ENCODE assay signal across 17 cellular contexts in the genomic region with DNA sequence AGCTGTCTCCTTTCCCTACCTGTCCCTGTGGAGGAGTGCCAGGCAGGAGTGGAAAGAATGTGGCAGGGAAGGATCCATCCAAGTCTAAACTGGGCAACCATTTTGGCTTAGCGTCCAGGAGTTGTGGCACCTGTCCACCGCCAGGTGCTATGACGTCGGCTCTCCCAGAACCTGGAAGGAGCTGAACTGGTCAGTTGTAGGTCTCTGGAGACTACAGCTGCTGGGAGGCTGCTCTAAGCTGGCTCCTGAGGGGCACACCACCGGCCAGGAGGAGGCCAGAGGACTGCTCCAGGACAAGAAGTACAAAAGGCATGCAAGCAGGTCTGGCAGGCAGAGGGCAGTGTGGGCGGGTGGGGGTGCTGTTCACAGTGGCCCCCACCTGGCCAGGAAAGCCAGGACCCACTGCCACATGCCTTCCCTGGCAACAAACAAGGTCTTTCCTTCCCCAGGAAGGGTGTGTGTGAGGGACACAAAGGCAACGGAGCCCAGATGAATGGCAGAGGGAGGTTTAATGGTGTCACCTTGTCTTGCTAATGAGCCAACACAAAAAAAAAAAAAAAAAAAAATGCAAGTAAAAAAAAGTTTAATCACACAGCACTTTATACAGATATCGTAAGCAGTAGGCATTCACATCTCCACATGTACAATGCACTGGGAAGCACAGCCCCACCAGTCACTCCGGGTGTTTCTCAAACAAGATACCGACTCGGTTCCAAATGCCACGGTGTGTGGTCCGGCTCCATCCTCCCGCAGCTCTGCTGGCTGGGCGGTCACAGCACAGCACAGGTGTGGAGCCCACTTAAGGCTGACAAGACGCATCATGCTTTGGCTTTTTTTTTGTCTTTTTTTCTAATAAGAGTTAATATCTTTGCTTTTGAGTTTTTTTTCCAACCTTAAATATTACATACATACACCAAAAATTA. TPM values are rescaled to one million over a fixed set of nuclear protein-coding genes. Genes with fewer than 3 reads are reported as not detected.
DNase-seq lines count a peak whose midpoint lies in the region; ATAC-seq and TF ChIP-seq lines count a peak whose summit lies in the region.
"Had no signal": no experiment of that assay in that cellular context is flagged by ENCODE, and none has a peak within 500 bp of the region (broad histone marks: within the 10 kb centered on the region; RNA-seq: fewer than 3 reads in every experiment).

No MANE protein-coding gene starts in this region.

- H3K9ac ChIP-seq in HCT116 (ENCODE audit: low read length), result no peak overlapping the region

- H3K27ac ChIP-seq in HCT116 (ENCODE audit: low read depth, low read length) (no peak overlapping the region), RWPE1 (peak overlapping the region; percentile 96), osteoblast (ENCODE audit: low read depth, low read length) (no peak overlapping the region)
- H3K27ac ChIP-seq: colonic mucosa, left ventricle myocardium inferior, psoas muscle had no signal

- BruUV-seq in HCT116 (replicated peaks; lab: Mats Ljungman, UMichigan), result TSS peak; percentile 35

- CTCF ChIA-PET in HCT116 (lab: Charles Lee) (interaction anchor here (1.3 to 1.9 kb wide), 3 partner anchors 8 to 23 kb away, joined by 3 to 10 read pairs (median 10); no protein-coding TSS in a partner anchor), RWPE1 (lab: Yijun Ruan, JAX) (interaction anchor here (0.6 to 1.2 kb wide), 5 partner anchors 19 to 844 kb away, joined by 3 to 5 read pairs (median 4); partner anchors contain the start of gene PRPSAP1)

- DNase-seq in HCT116 (ENCODE audit: low read depth, low spot score), result no peak
- DNase-seq in RWPE1 (ENCODE audit: low spot score), result no peak
- peak; percentile 61 to 79 for DNase-seq in dermis microvascular lymphatic vessel endothelial cell (ENCODE audit: low read depth in 2 of 2)
- DNase-seq in osteoblast (ENCODE audit: insufficient read length, low spot score, missing footprints), result peak; percentile 88
- DNase-seq in AML-193 (lab: John Stamatoyannopoulos, UW), result no peak
- DNase-seq in KG1 (lab: John Stamatoyannopoulos, UW), result no peak
- DNase-seq: activated CD4-positive, alpha-beta T cell treated with anti-CD3 and anti-CD28 coated beads, Interleukin-2, amount 10 ng/mL, durations not matched to agents 7 days and 5 days; activated naive CD8-positive, alpha-beta T cell treated with anti-CD3 and anti-CD28 coated beads, Interleukin-2, amount 50 U/mL, for 24 hours; activated T-cell treated with anti-CD3 and anti-CD28 coated beads, Interleukin-2, amount 50 U/mL, for 24 hours; CD4-positive, alpha-beta T cell; colonic mucosa; left ventricle myocardium inferior; MV-4-11; psoas muscle; T1000 had no signal

- peaks cover 11% of the 10 kb centered on the region; the same call in 1 of the 2 replicates for H3K27me3 ChIP-seq in HCT116 (ENCODE audit: insufficient read depth, low read length)
- H3K27me3 ChIP-seq in osteoblast (ENCODE audit: insufficient read depth, low read length), result no peaks in the 10 kb centered on the region

- no peak overlapping the region for H3K4me2 ChIP-seq in HCT116 (ENCODE audit: low read length)
- H3K4me2 ChIP-seq in osteoblast (ENCODE audit: insufficient read depth, low read length), result no peak overlapping the region

- H4K20me1 ChIP-seq in HCT116 (ENCODE audit: insufficient read depth), result no peaks in the 10 kb centered on the region
- H4K20me1 ChIP-seq in osteoblast (ENCODE audit: insufficient read depth, low read length), result peaks cover 30% of the 10 kb centered on the region

- TF ChIP-seq CTCF in HCT116 (IDR thresholded peaks at IDR 0.05 in 2 of 3, conservative IDR thresholded peaks at IDR 0.05 in 1 of 3; ENCODE audit: borderline replicate concordance in 1 of 3, insufficient read depth in 1 of 3, low read depth in 2 of 3, low read length in 2 of 3) (peak in 2 of 3 experiments; percentile 5 to 13; a peak in 1 of 6 replicates), RWPE1 (conservative IDR thresholded peaks at IDR 0.05; ENCODE audit: low read depth) (no peak), osteoblast (IDR thresholded peaks at IDR 0.05; ENCODE audit: extremely low read depth, low read depth, low read length) (peak; percentile 8)

- POLR2A ChIA-PET in HCT116 (lab: Charles Lee) (no interaction called here), RWPE1 (lab: Yijun Ruan, JAX; ENCODE audit: low non-redundant PET) (no interaction called here)

- no peaks in the 10 kb centered on the region for H3K9me2 ChIP-seq in HCT116 (ENCODE audit: insufficient read depth)

- H2AFZ ChIP-seq in HCT116 (ENCODE audit: low read depth, low read length, poor library complexity, severe bottlenecking), result no peak overlapping the region
- no peak overlapping the region for H2AFZ ChIP-seq in osteoblast (ENCODE audit: low read length)

- H3K79me2 ChIP-seq in HCT116 (ENCODE audit: insufficient read depth, low read length) (no peaks in the 10 kb centered on the region), osteoblast (ENCODE audit: insufficient read depth, low read length) (peaks cover 36% of the 10 kb centered on the region)

- no peak for TF ChIP-seq POLR2A in HCT116 (IDR thresholded peaks at IDR 0.05; ENCODE audit: borderline replicate concordance, extremely low read depth, insufficient read depth, insufficient read length)

- H3K36me3 ChIP-seq in HCT116 (ENCODE audit: control insufficient read depth in 1 of 2, insufficient read depth in 2 of 2, low read length in 2 of 2) (peaks cover 11 to 19% of the 10 kb centered on the region in 2 experiments; a peak in 3 of 4 replicates), osteoblast (ENCODE audit: insufficient read depth, low read length) (peaks cover 33% of the 10 kb centered on the region)
- H3K36me3 ChIP-seq: colonic mucosa had no signal

- ATAC-seq in HCT116 (no peak), esophagus mucosa (no peak), HG03378 (IDR thresholded peaks at IDR 0.05; ENCODE audit: unreplicated experiment) (no peak)
- ATAC-seq: activated naive CD8-positive, alpha-beta T cell treated with anti-CD3 and anti-CD28 coated beads, Interleukin-2, amount 50 U/mL, for 24 hours; psoas muscle had no signal

- intact Hi-C loops in HCT116 (cut with micrococcal nuclease), result loop anchor here (5.0 kb wide), 1 partner anchor 37 kb away; the partner anchor contains the start of gene PRPSAP1

- no peak for TF ChIP-seq RAD21 in HCT116 (IDR thresholded peaks at IDR 0.05; ENCODE audit: low read depth)

- RAD21 ChIA-PET in HCT116 (lab: Charles Lee; ENCODE audit: low non-redundant PET in 1 of 2, low total read pairs in 2 of 2, uncharacterized antibody in 2 of 2, unreplicated experiment in 2 of 2), result no interaction called here

- H3K4me1 ChIP-seq in HCT116 (ENCODE audit: control insufficient read depth in 1 of 2, insufficient read depth in 2 of 2, low read length in 2 of 2) (peaks cover 16 to 20% of the 10 kb centered on the region in 2 experiments), osteoblast (ENCODE audit: insufficient read depth, low read length) (peaks cover 21% of the 10 kb centered on the region)

- H3K4me3 ChIP-seq in HCT116 (replicated peaks in 1 of 2; ENCODE audit: low read depth in 1 of 2, low read length in 2 of 2) (no peak overlapping the region), osteoblast (ENCODE audit: insufficient read depth, low read length) (no peak overlapping the region)
- H3K4me3 ChIP-seq: colonic mucosa, left ventricle myocardium inferior, psoas muscle had no signal

- H3K9me3 ChIP-seq in HCT116 (ENCODE audit: control insufficient read depth in 1 of 2, insufficient read depth in 1 of 2, low read depth in 1 of 2, low read length in 2 of 2), result no peaks in the 10 kb centered on the region
- no peaks in the 10 kb centered on the region for H3K9me3 ChIP-seq in osteoblast (ENCODE audit: low read depth, low read length)
- H3K9me3 ChIP-seq: colonic mucosa, left ventricle myocardium inferior, psoas muscle had no signal

TF ChIP-seq in HCT116, 20 proteins besides CTCF, POLR2A, EP300 and RAD21:
- TF ChIP-seq POLR2AphosphoS5 (IDR thresholded peaks at IDR 0.05; ENCODE audit: low read depth, low read length) (0 out of 2 replicates have a peak, but pooled peaks have one; percentile 3), ZBTB33 (IDR thresholded peaks at IDR 0.05; ENCODE audit: extremely low read depth, insufficient replicate concordance, low read length) (no peak)

RNA-seq across cellular contexts. Expression of gene SPHK1, which starts 4.8 kb away (rescaled TPM):
- total RNA-seq in HCT116 (2021; ENCODE audit: unreplicated experiment) (4.6 TPM), dermis microvascular lymphatic vessel endothelial cell (196 and 380 TPM in 2 replicates), osteoblast (112 and 142 TPM in 2 replicates), esophagus mucosa (13.1 TPM)
- 3.3 and 3.8 TPM in 2 replicates for polyA plus RNA-seq in HCT116 (2012)

RNA-seq across cellular contexts. Expression of gene PRPSAP1, which starts 35.5 kb away (rescaled TPM):
- 81.4 TPM for total RNA-seq in HCT116 (2021; ENCODE audit: unreplicated experiment)
- 78.6 and 90.4 TPM in 2 replicates for polyA plus RNA-seq in HCT116 (2012)
- 71.8 and 129 TPM in 2 replicates for total RNA-seq in dermis microvascular lymphatic vessel endothelial cell
- 79.6 and 82.2 TPM in 2 replicates for total RNA-seq in osteoblast
- total RNA-seq in esophagus mucosa, result 42.0 TPM

Comparison
In these comparisons a context has a peak if more than half of its experiments do, and no peak if none do; other contexts are left out.
1. DNase-seq: peak in dermis microvascular lymphatic vessel endothelial cell (2 of 2) and osteoblast (single experiment); none in HCT116 (single experiment), RWPE1 (single experiment), AML-193 (0 of 2) and KG1 (single experiment).